ENCODE assay signal across 8 cellular contexts in genomic region chr16:67846063-67846319, GRCh38. TPM values are rescaled to one million over a fixed set of nuclear protein-coding genes. Genes with fewer than 3 reads are reported as not detected.
DNase-seq lines count a peak whose midpoint lies in the region; ATAC-seq, FAIRE-seq and TF ChIP-seq lines count a peak whose summit lies in the region.

No MANE protein-coding gene starts in this region.

- no peak for TF ChIP-seq CTCF in MCF 10A (IDR thresholded peaks at IDR 0.05; ENCODE audit: unreplicated experiment)

- H3K27me3 ChIP-seq in mononuclear cell (ENCODE audit: insufficient read depth, low read length): no peaks in the 10 kb centered on the region

- H3K9me3 ChIP-seq in mononuclear cell (ENCODE audit: low read depth, low read length): no peaks in the 10 kb centered on the region

- BruUV-seq in MCF 10A (replicated peaks; lab: Mats Ljungman, UMichigan): TSS peak; percentile 44

- H3K4me3 Mint-ChIP-seq in stimulated activated naive CD8-positive, alpha-beta T cell treated with anti-CD3 and anti-CD28 coated beads, Interleukin-15, Interleukin-2, amounts not matched to agents 100 ng/mL and 50 ng/mL, for 24 hours: peak overlapping the region; percentile 89
- peak overlapping the region; percentile 87 for H3K4me3 Mint-ChIP-seq in MCF 10A (ENCODE audit: unreplicated experiment)

- CTCF ChIA-PET in MCF 10A (lab: Yijun Ruan, JAX): interaction anchor here (0.6 to 4.2 kb wide), 10 partner anchors 11 to 299 kb away, joined by 3 to 45 read pairs (median 8); partner anchors contain the start of gene NRN1L

- no peaks in the 10 kb centered on the region for H3K27me3 Mint-ChIP-seq in stimulated activated naive CD8-positive, alpha-beta T cell treated with anti-CD3 and anti-CD28 coated beads, Interleukin-15, Interleukin-2, amounts not matched to agents 100 ng/mL and 50 ng/mL, for 24 hours
- no peaks in the 10 kb centered on the region for H3K27me3 Mint-ChIP-seq in MCF 10A (ENCODE audit: insufficient read depth, unreplicated experiment)

- peaks cover 8% of the 10 kb centered on the region for H3K36me3 Mint-ChIP-seq in stimulated activated naive CD8-positive, alpha-beta T cell treated with anti-CD3 and anti-CD28 coated beads, Interleukin-15, Interleukin-2, amounts not matched to agents 100 ng/mL and 50 ng/mL, for 24 hours (ENCODE audit: low read depth)
- H3K36me3 Mint-ChIP-seq in MCF 10A (ENCODE audit: insufficient read depth, unreplicated experiment): peaks cover 24% of the 10 kb centered on the region

- DNase-seq in stimulated activated naive CD8-positive, alpha-beta T cell treated with anti-CD3 and anti-CD28 coated beads, Interleukin-15, Interleukin-2, amounts not matched to agents 100 U/mL and 50 U/mL, for 24 hours: no peak
- DNase-seq in MCF 10A (ENCODE audit: unreplicated experiment) (no peak), GM12891 (ENCODE audit: insufficient read length, low spot score) (no peak), SKM-1 (lab: John Stamatoyannopoulos, UW; ENCODE audit: unreplicated experiment) (no peak)

- peaks cover 52% of the 10 kb centered on the region for H3K4me1 Mint-ChIP-seq in stimulated activated naive CD8-positive, alpha-beta T cell treated with anti-CD3 and anti-CD28 coated beads, Interleukin-15, Interleukin-2, amounts not matched to agents 100 ng/mL and 50 ng/mL, for 24 hours (ENCODE audit: low read depth)
- peaks cover 16% of the 10 kb centered on the region for H3K4me1 Mint-ChIP-seq in MCF 10A (ENCODE audit: insufficient read depth, unreplicated experiment)

- peak overlapping the region; percentile 69 for H3K4me3 ChIP-seq in mononuclear cell (ENCODE audit: low read length)

- ATAC-seq in stimulated activated naive CD8-positive, alpha-beta T cell treated with anti-CD3 and anti-CD28 coated beads, Interleukin-15, Interleukin-2, amounts not matched to agents 100 U/mL and 50 U/mL, for 24 hours: no peak
- ATAC-seq in HG03139 (IDR thresholded peaks at IDR 0.05; ENCODE audit: unreplicated experiment): no peak
- ATAC-seq in GM18519 (IDR thresholded peaks at IDR 0.05; ENCODE audit: low FRiP score, unreplicated experiment): no peak

- FAIRE-seq in GM12891 (lab: Jason Lieb, UNC): no peak

- peak overlapping the region; percentile 95 for H3K27ac Mint-ChIP-seq in stimulated activated naive CD8-positive, alpha-beta T cell treated with anti-CD3 and anti-CD28 coated beads, Interleukin-15, Interleukin-2, amounts not matched to agents 100 ng/mL and 50 ng/mL, for 24 hours
- H3K27ac Mint-ChIP-seq in MCF 10A (ENCODE audit: low read depth, unreplicated experiment): peak overlapping the region; percentile 65

- peaks cover 57% of the 10 kb centered on the region for H3K4me1 ChIP-seq in mononuclear cell (ENCODE audit: insufficient read depth, low read length)

- H3K9me3 Mint-ChIP-seq in stimulated activated naive CD8-positive, alpha-beta T cell treated with anti-CD3 and anti-CD28 coated beads, Interleukin-15, Interleukin-2, amounts not matched to agents 100 ng/mL and 50 ng/mL, for 24 hours: no peaks in the 10 kb centered on the region
- no peaks in the 10 kb centered on the region for H3K9me3 Mint-ChIP-seq in MCF 10A (ENCODE audit: unreplicated experiment)

- POLR2A ChIA-PET in MCF 10A (lab: Yijun Ruan, JAX): interaction anchor here (0.6 to 8.4 kb wide), 18 partner anchors 9 to 299 kb away, joined by 3 to 141 read pairs (median 4); partner anchors contain the start of genes ACD, CTCF, EDC4 and GFOD2

- no peak for TF ChIP-seq POLR2A in GM12891 (IDR thresholded peaks at IDR 0.05; ENCODE audit: low read depth, low read length)

- intact Hi-C loops in MCF 10A (cut with micrococcal nuclease): loop anchor here (10.0 kb wide), 2 partner anchors 171 to 321 kb away; partner anchors contain the start of gene RIPOR1

TF ChIP-seq in GM12891, 5 proteins besides CTCF, POLR2A, EP300 and RAD21:
- TF ChIP-seq POLR2AphosphoS5 (IDR thresholded peaks at IDR 0.05; ENCODE audit: low read depth, low read length): no peak
- no peak for TF ChIP-seq POU2F2 (IDR thresholded peaks at IDR 0.05; ENCODE audit: low read depth, low read length)
- no peak for TF ChIP-seq PAX5 (IDR thresholded peaks at IDR 0.05; ENCODE audit: insufficient read depth, low read length, severe bottlenecking)
- TF ChIP-seq SPI1 (IDR thresholded peaks at IDR 0.05; ENCODE audit: low read depth, low read length): no peak
TF ChIP-seq in GM12891: peak in this region for 0.

RNA-seq across cellular contexts. Expression of gene NUTF2, which starts 0.7 kb away (rescaled TPM):
- total RNA-seq in MCF 10A (2022) (133 TPM in 2 replicates), mononuclear cell (89.1 TPM)
- polyA plus RNA-seq in GM12891 (2012; ENCODE audit: low read depth, missing spikeins): 155 TPM

RNA-seq across cellular contexts. Expression of gene CENPT, which starts 1.5 kb away (rescaled TPM):
- total RNA-seq in MCF 10A (2022) (30.9 and 35.5 TPM in 2 replicates), mononuclear cell (20.8 TPM)
- 28.0 TPM for polyA plus RNA-seq in GM12891 (2012; ENCODE audit: low read depth, missing spikeins)

RNA-seq across cellular contexts. Expression of gene THAP11, which starts 3.9 kb away (rescaled TPM):
- total RNA-seq in MCF 10A (2022) (18.3 and 20.5 TPM in 2 replicates), mononuclear cell (38.5 TPM)
- polyA plus RNA-seq in GM12891 (2012; ENCODE audit: low read depth, missing spikeins): 13.6 TPM

RNA-seq across cellular contexts. Expression of gene EDC4, which starts 26.9 kb away (rescaled TPM):
- total RNA-seq in MCF 10A (2022) (50.9 and 51.3 TPM in 2 replicates), mononuclear cell (48.1 TPM)
- polyA plus RNA-seq in GM12891 (2012; ENCODE audit: low read depth, missing spikeins): 42.0 TPM

RNA-seq across cellular contexts. Expression of gene NRN1L, which starts 38.7 kb away (rescaled TPM):
- total RNA-seq in MCF 10A (2022) (0.81 TPM in 1 of 2 replicates, not detected in the other), mononuclear cell (not detected)
- polyA plus RNA-seq in GM12891 (2012; ENCODE audit: low read depth, missing spikeins): 1.6 TPM
